Comparison of ENCODE assay signal across 8 cellular contexts in genomic region chr19:54517483-54517882, GRCh38. TPM values are rescaled to one million over a fixed set of nuclear protein-coding genes. Genes with fewer than 3 reads are reported as not detected.
DNase-seq lines count a peak whose midpoint lies in the region; ATAC-seq, FAIRE-seq and TF ChIP-seq lines count a peak whose summit lies in the region.

No MANE protein-coding gene starts in this region.

- WGBS in pancreas, 2 donors: 0 to 4% methylated on average over 4 of the region's 4 CpGs

- ATAC-seq in pancreas: peak in 3 of 4 donors; percentile 45 to 81 (median 60)
- ATAC-seq in GM21717 (IDR thresholded peaks at IDR 0.05; ENCODE audit: unreplicated experiment): no peak
- no peak for ATAC-seq in GM21515 (IDR thresholded peaks at IDR 0.05; ENCODE audit: unreplicated experiment)

- no peaks in the 10 kb centered on the region for H4K20me1 ChIP-seq in endothelial cell of umbilical vein (replicated peaks; ENCODE audit: control insufficient read depth, extremely low read depth, insufficient read depth, low read length)

- no peak overlapping the region for H3K4me2 ChIP-seq in endothelial cell of umbilical vein (ENCODE audit: insufficient read depth, low read length)

- dilution Hi-C loops in endothelial cell of umbilical vein (cut with MboI; ENCODE audit: extremely low pct_ligation_motif_present, low sequenced_read_pairs): no loop called here

- H3K36me3 ChIP-seq in endothelial cell of umbilical vein (ENCODE audit: control insufficient read depth in 2 of 2, extremely low read depth in 1 of 2, insufficient read depth in 2 of 2, low read length in 2 of 2) (no peaks in the 10 kb centered on the region), pancreas (no peaks in the 10 kb centered on the region)

- DNase-seq in ELR (ENCODE audit: low read depth) (peak; percentile 54), MV-4-11 (lab: John Stamatoyannopoulos, UW) (peak; percentile 84), endothelial cell of umbilical vein (ENCODE audit: low read depth, low spot score) (peak; percentile 52), pancreas (peak; percentile 16 to 69 (median 50)), amniotic stem cell (lab: John Stamatoyannopoulos, UW) (no peak)
- DNase-seq in activated CD4-positive, alpha-beta T cell treated with anti-CD3 and anti-CD28 coated beads for 4 hours: peak; percentile 14 to 35

- no TSS peak for BruUV-seq in endothelial cell of umbilical vein (replicated peaks; lab: Mats Ljungman, UMichigan)

- TF ChIP-seq CTCF in endothelial cell of umbilical vein (IDR thresholded peaks at IDR 0.05; ENCODE audit: extremely low read depth in 1 of 2, insufficient read depth in 1 of 2, low read depth in 1 of 2, low read length in 2 of 2): no peak
- TF ChIP-seq CTCF in pancreas (IDR thresholded peaks at IDR 0.05): no peak

- POLR2A ChIA-PET in endothelial cell of umbilical vein (lab: Charles Lee): no interaction called here

- H3K27ac ChIP-seq in endothelial cell of umbilical vein (ENCODE audit: insufficient read depth, low read depth, low read length) (no peak overlapping the region), pancreas (no peak overlapping the region)

- H3K4me3 ChIP-seq in endothelial cell of umbilical vein (replicated peaks in 1 of 3; ENCODE audit: insufficient read depth in 1 of 3, low read depth in 1 of 3, low read length in 3 of 3): no peak overlapping the region
- no peak overlapping the region for H3K4me3 ChIP-seq in pancreas

- TF ChIP-seq POLR2A in endothelial cell of umbilical vein (IDR thresholded peaks at IDR 0.05; ENCODE audit: low read depth, low read length): no peak

- H3K27me3 ChIP-seq in endothelial cell of umbilical vein (ENCODE audit: control insufficient read depth in 2 of 2, insufficient read depth in 2 of 2, low read length in 2 of 2) (no peaks in the 10 kb centered on the region), pancreas (no peaks in the 10 kb centered on the region)

- CTCF ChIA-PET in endothelial cell of umbilical vein (lab: Charles Lee): interaction anchor here (0.9 kb wide), 1 partner anchor 10 kb away, joined by 3 read pairs; no protein-coding TSS in a partner anchor

- no peaks in the 10 kb centered on the region for H3K79me2 ChIP-seq in endothelial cell of umbilical vein (ENCODE audit: control insufficient read depth, insufficient read depth, low read length)

- no peaks in the 10 kb centered on the region for H3K9me3 ChIP-seq in endothelial cell of umbilical vein (replicated peaks; ENCODE audit: control insufficient read depth, insufficient read depth, low read length)
- H3K9me3 ChIP-seq in pancreas: no peaks in the 10 kb centered on the region

- intact Hi-C loops in endothelial cell of umbilical vein (cut with micrococcal nuclease): no loop called here
- intact Hi-C loops in pancreas (cut with DNase I): no loop called here

- H3K9me1 ChIP-seq in endothelial cell of umbilical vein (replicated peaks; ENCODE audit: control insufficient read depth, extremely low read depth, insufficient read depth, low read length): no peaks in the 10 kb centered on the region

- H3K9ac ChIP-seq in endothelial cell of umbilical vein (replicated peaks; ENCODE audit: extremely low read depth, insufficient read depth, low read length): no peak overlapping the region

- H2AFZ ChIP-seq in endothelial cell of umbilical vein (ENCODE audit: low read depth, low read length): no peak overlapping the region

- peak; percentile 59 for FAIRE-seq in endothelial cell of umbilical vein (lab: Jason Lieb, UNC)
- no peak for FAIRE-seq in pancreas (lab: Jason Lieb, UNC)

- H3K4me1 ChIP-seq in endothelial cell of umbilical vein (ENCODE audit: control insufficient read depth, extremely low read depth, insufficient read depth, low read length): peaks cover 29% of the 10 kb centered on the region
- no peaks in the 10 kb centered on the region for H3K4me1 ChIP-seq in pancreas

TF ChIP-seq in endothelial cell of umbilical vein, 7 proteins besides CTCF, POLR2A, EP300 and RAD21:
- TF ChIP-seq MYC (IDR thresholded peaks at IDR 0.05; ENCODE audit: low read depth, low read length): no peak
- no peak for TF ChIP-seq EZH2 (IDR thresholded peaks at IDR 0.05; ENCODE audit: borderline replicate concordance, low read depth, low read length, severe bottlenecking)
- no peak for TF ChIP-seq JUN (IDR thresholded peaks at IDR 0.05; ENCODE audit: borderline replicate concordance, insufficient read depth, insufficient read length, low read depth)
- TF ChIP-seq POLR2AphosphoS5 (IDR thresholded peaks at IDR 0.05; ENCODE audit: insufficient read depth, low read depth, low read length): no peak

RNA-seq across cellular contexts. Expression of gene LAIR2, which starts 14.9 kb away (rescaled TPM):
- total RNA-seq in endothelial cell of umbilical vein (not detected in 2 replicates), pancreas (not detected)
- polyA plus RNA-seq in endothelial cell of umbilical vein (not detected in 2 replicates), pancreas (not detected)
- polyA plus RNA-seq in endothelial cell of umbilical vein (2011; cell fraction: cytosol; rRNA removed): not detected in 2 replicates
- polyA plus RNA-seq in endothelial cell of umbilical vein (2011; cell fraction: nucleus; rRNA removed): not detected in 2 replicates
- not detected in 2 replicates for polyA plus RNA-seq in endothelial cell of umbilical vein (2012)
- polyA minus RNA-seq in endothelial cell of umbilical vein: not detected in 2 replicates
- not detected for polyA minus RNA-seq in endothelial cell of umbilical vein (2011; cell fraction: cytosol; rRNA and poly(A)+ RNA removed)
- not detected in 2 replicates for polyA minus RNA-seq in endothelial cell of umbilical vein (2011; cell fraction: nucleus; rRNA and poly(A)+ RNA removed)

RNA-seq across cellular contexts. Expression of gene CDC42EP5, which starts 44.4 kb away (rescaled TPM):
- total RNA-seq in endothelial cell of umbilical vein (73.8 and 85.5 TPM in 2 replicates), pancreas (10 to 100 TPM in 4 of 6 donors, 1 to 10 TPM in 2; 8.2 to 48.0 (median 20.4) TPM)
- polyA plus RNA-seq in endothelial cell of umbilical vein (37.3 and 48.3 TPM in 2 replicates), pancreas (10 to 100 TPM in 1 of 2 donors, 1 to 10 TPM in 1; 7.5 to 15.1 TPM)
- polyA plus RNA-seq in endothelial cell of umbilical vein (2011; cell fraction: cytosol; rRNA removed): 10.6 and 30.3 TPM in 2 replicates
- 10.9 and 11.5 TPM in 2 replicates for polyA plus RNA-seq in endothelial cell of umbilical vein (2011; cell fraction: nucleus; rRNA removed)
- polyA plus RNA-seq in endothelial cell of umbilical vein (2012): 16.2 and 50.4 TPM in 2 replicates
- 2.6 and 3.6 TPM in 2 replicates for polyA minus RNA-seq in endothelial cell of umbilical vein
- polyA minus RNA-seq in endothelial cell of umbilical vein (2011; cell fraction: cytosol; rRNA and poly(A)+ RNA removed): not detected
- 1.4 and 6.2 TPM in 2 replicates for polyA minus RNA-seq in endothelial cell of umbilical vein (2011; cell fraction: nucleus; rRNA and poly(A)+ RNA removed)

RNA-seq across cellular contexts. Expression of gene LENG9, which starts 53.9 kb away (rescaled TPM):
- total RNA-seq in endothelial cell of umbilical vein (2.8 and 3.2 TPM in 2 replicates), pancreas (10 to 100 TPM in 5 of 6 donors, 1 to 10 TPM in 1; 8.6 to 23.4 (median 16.9) TPM)
- polyA plus RNA-seq in endothelial cell of umbilical vein (0.97 and 1.5 TPM in 2 replicates), pancreas (10 to 100 TPM in 1 of 2 donors, 1 to 10 TPM in 1; 4.2 to 12.1 TPM)
- polyA plus RNA-seq in endothelial cell of umbilical vein (2011; cell fraction: cytosol; rRNA removed): 0.61 and 0.93 TPM in 2 replicates
- polyA plus RNA-seq in endothelial cell of umbilical vein (2011; cell fraction: nucleus; rRNA removed): 0.70 and 0.76 TPM in 2 replicates
- polyA plus RNA-seq in endothelial cell of umbilical vein (2012): 1.8 and 3.8 TPM in 2 replicates
- 0.74 and 2.1 TPM in 2 replicates for polyA minus RNA-seq in endothelial cell of umbilical vein
- 7.8 TPM for polyA minus RNA-seq in endothelial cell of umbilical vein (2011; cell fraction: cytosol; rRNA and poly(A)+ RNA removed)
- 0.87 and 3.4 TPM in 2 replicates for polyA minus RNA-seq in endothelial cell of umbilical vein (2011; cell fraction: nucleus; rRNA and poly(A)+ RNA removed)

RNA-seq across cellular contexts. Expression of gene LILRA2, which starts 56.1 kb away (rescaled TPM):
- total RNA-seq in endothelial cell of umbilical vein (not detected in 2 replicates), pancreas (1 to 10 TPM in 3 of 6 donors, under 1 TPM in 3; 0.19 to 4.2 (median 0.89) TPM)
- polyA plus RNA-seq in endothelial cell of umbilical vein (not detected in 2 replicates), pancreas (under 1 TPM; 0.42 to 0.47 TPM)
- polyA plus RNA-seq in endothelial cell of umbilical vein (2011; cell fraction: cytosol; rRNA removed): not detected in 2 replicates
- polyA plus RNA-seq in endothelial cell of umbilical vein (2011; cell fraction: nucleus; rRNA removed): not detected in 2 replicates
- not detected in 2 replicates for polyA plus RNA-seq in endothelial cell of umbilical vein (2012)
- not detected in 2 replicates for polyA minus RNA-seq in endothelial cell of umbilical vein
- not detected for polyA minus RNA-seq in endothelial cell of umbilical vein (2011; cell fraction: cytosol; rRNA and poly(A)+ RNA removed)
- not detected in 2 replicates for polyA minus RNA-seq in endothelial cell of umbilical vein (2011; cell fraction: nucleus; rRNA and poly(A)+ RNA removed)

Comparison
In these comparisons a context has a peak if more than half of its experiments do, and no peak if none do; other contexts are left out.
1. ATAC-seq: peak in pancreas (3 of 4); none in GM21717 (single experiment) and GM21515 (single experiment).